8 cellular contexts compared by ENCODE assay signal in the genomic region with DNA sequence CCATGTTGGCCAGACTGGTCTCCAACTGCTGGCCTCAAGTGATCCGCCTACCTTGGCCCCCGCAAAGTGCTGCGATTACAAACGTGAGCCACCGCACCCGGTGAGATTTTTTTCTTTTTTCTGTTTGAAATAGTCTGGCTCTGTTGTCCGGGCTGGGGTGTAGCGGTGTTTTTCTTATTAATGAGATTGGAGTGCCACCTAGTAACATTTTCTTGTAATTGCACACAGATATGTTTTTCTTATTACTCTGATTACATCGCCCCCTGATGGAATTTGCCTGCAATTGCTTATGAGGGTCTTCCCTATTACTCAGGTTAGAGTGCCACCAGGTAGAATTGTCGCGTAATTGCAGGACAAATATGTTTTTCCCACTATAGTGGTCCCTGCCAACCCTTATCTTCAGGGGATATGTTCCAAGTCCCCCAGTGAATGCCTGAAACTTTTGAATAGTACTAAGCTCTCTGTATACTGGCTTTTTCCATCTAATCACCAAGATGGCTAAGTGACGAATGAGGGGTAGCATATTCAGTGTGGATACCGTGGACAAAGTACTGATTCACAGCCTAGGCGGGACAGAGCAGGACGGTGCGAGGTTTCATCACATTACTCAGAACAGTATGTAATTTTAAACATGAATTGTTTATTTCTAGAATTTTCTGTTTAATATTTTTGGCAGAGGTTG. TPM values are rescaled to one million over a fixed set of nuclear protein-coding genes. Genes with fewer than 3 reads are reported as not detected.
A peak's percentile ranks its signal among the peaks of the same experiment; 100 is the strongest.
DNase-seq lines count a peak whose midpoint lies in the region; ATAC-seq lines count a peak whose summit lies in the region.

No MANE protein-coding gene starts in this region.

- no peak for ATAC-seq in GM21390 (IDR thresholded peaks at IDR 0.05; ENCODE audit: unreplicated experiment)

- no peaks in the 10 kb centered on the region for H3K27me3 ChIP-seq in MG63

- H3K36me3 ChIP-seq in MG63: no peaks in the 10 kb centered on the region

- DNase-seq in COLO668 (lab: John Stamatoyannopoulos, UW; ENCODE audit: unreplicated experiment): peak; percentile 7
- DNase-seq in H4 (ENCODE audit: low spot score): peak; percentile 65
- DNase-seq in RKO (ENCODE audit: low spot score): peak; percentile 72
- DNase-seq in germinal center (ENCODE audit: low spot score): peak; percentile 55
- DNase-seq in C1 segment of cervical spinal cord (lab: John Stamatoyannopoulos, UW): no peak
- no peak for DNase-seq in AG20443 (ENCODE audit: low spot score)
- no peak for DNase-seq in MG63

- peaks cover 5% of the 10 kb centered on the region for H3K9me3 ChIP-seq in MG63

- H3K4me3 ChIP-seq in MG63: no peak overlapping the region

RNA-seq across cellular contexts. Expression of a gene that starts 8.6 kb away (rescaled TPM):
- 48.2 and 78.1 TPM in 2 replicates for total RNA-seq in H4 (2014; rRNA removed; shearing (Covaris generic))
- total RNA-seq in MG63 (2014; rRNA removed; shearing (Covaris generic); ENCODE audit: low replicate concordance): 158 and 347 TPM in 2 replicates

Comparison
In these comparisons a context has a peak if more than half of its experiments do, and no peak if none do; other contexts are left out.
1. DNase-seq: peak in COLO668 (single experiment), H4 (single experiment), RKO (single experiment) and germinal center (single experiment); none in C1 segment of cervical spinal cord (0 of 14), AG20443 (single experiment) and MG63 (single experiment).